15 cellular contexts compared by ENCODE assay signal in genomic region chr3:149902498-149903139, GRCh38.
A peak's percentile ranks its signal among the peaks of the same experiment; 100 is the strongest.
DNase-seq lines count a peak whose midpoint lies in the region; ATAC-seq, FAIRE-seq and TF ChIP-seq lines count a peak whose summit lies in the region.
"Had no signal": no experiment of that assay in that cellular context is flagged by ENCODE, and none has a peak within 500 bp of the region (broad histone marks: within the 10 kb centered on the region; RNA-seq: fewer than 3 reads in every experiment).

No MANE protein-coding gene starts in this region.

- no peak for ATAC-seq in HG02970 (IDR thresholded peaks at IDR 0.05; ENCODE audit: low FRiP score, unreplicated experiment)
- ATAC-seq in omental fat pad (ENCODE audit: low FRiP score), result no peak
- ATAC-seq: activated T-helper 17 cell treated with anti-CD3 and anti-CD28 coated beads, Interleukin-2, amount 50 U/mL, for 72 hours; natural killer cell treated with Interleukin-12 subunit alpha and Interleukin-12 subunit beta and Interleukin-15 and Interleukin-18, amount 100 ng/mL, for 72 hours had no signal

- TF ChIP-seq POLR2A in erythroblast (IDR thresholded peaks at IDR 0.05; ENCODE audit: low read length), result no peak
- TF ChIP-seq POLR2A in uterus (IDR thresholded peaks at IDR 0.05), result no peak

- H3K27ac ChIP-seq in coronary artery, result no peak overlapping the region
- no peak overlapping the region for H3K27ac ChIP-seq in uterus
- H3K27ac ChIP-seq: stomach, WERI-Rb-1 had no signal

- peaks cover 0 to 6% of the 10 kb centered on the region in 2 donors for H3K4me1 ChIP-seq in uterus
- H3K4me1 ChIP-seq: stomach had no signal

- TF ChIP-seq CTCF in D721Med (IDR thresholded peaks at IDR 0.05; ENCODE audit: insufficient read depth, missing control alignments) (peak; percentile 16), coronary artery (IDR thresholded peaks at IDR 0.05) (no peak), omental fat pad (IDR thresholded peaks at IDR 0.05) (no peak), uterus (IDR thresholded peaks at IDR 0.05) (peak in 1 of 4 experiments; percentile 26)

- peak; percentile 32 for FAIRE-seq in A204.1 (lab: Jason Lieb, UNC)
- FAIRE-seq in D721Med (lab: Jason Lieb, UNC), result peak; percentile 44

- H3K36me3 ChIP-seq in uterus, result no peaks in the 10 kb centered on the region
- H3K36me3 ChIP-seq: WERI-Rb-1 had no signal

- H3K27me3 ChIP-seq in uterus, result no peaks in the 10 kb centered on the region
- H3K27me3 ChIP-seq: stomach had no signal

- H3K4me3 ChIP-seq in coronary artery (no peak overlapping the region), uterus (no peak overlapping the region)
- H3K4me3 ChIP-seq: stomach had no signal

- H3K9me3 ChIP-seq in uterus, result no peaks in the 10 kb centered on the region
- H3K9me3 ChIP-seq: stomach had no signal

- DNase-seq in D721Med (ENCODE audit: insufficient read length, low spot score), result no peak
- peak; percentile 17 for DNase-seq in OCI-M1 (lab: John Stamatoyannopoulos, UW)
- peak; percentile 9 to 16 for DNase-seq in erythroblast (lab: John Stamatoyannopoulos, UW)
- no peak for DNase-seq in coronary artery (ENCODE audit: low spot score)
- no peak for DNase-seq in omental fat pad (ENCODE audit: low spot score)
- no peak for DNase-seq in uterus
- DNase-seq: DND-41; effector CD4-positive, alpha-beta T cell; MV-4-11; stomach; WERI-Rb-1 had no signal

- intact Hi-C loops in uterus (cut with DNase I; ENCODE audit: low total_unique reads), result no loop called here

Comparison
In these comparisons a context has a peak if more than half of its experiments do, and no peak if none do; other contexts are left out.
1. DNase-seq: peak in OCI-M1 (single experiment) and erythroblast (2 of 2); none in D721Med (single experiment), coronary artery (single experiment), omental fat pad (single experiment) and uterus (0 of 2).